In genomic region chr14:69153848-69154208, GRCh38 we compare ENCODE assay signal across 8 cellular contexts. TPM values are rescaled to one million over a fixed set of nuclear protein-coding genes. Genes with fewer than 3 reads are reported as not detected.
DNase-seq lines count a peak whose midpoint lies in the region; ATAC-seq and TF ChIP-seq lines count a peak whose summit lies in the region.

No MANE protein-coding gene starts in this region.

- H3K9me3 ChIP-seq in Peyer's patch (no peaks in the 10 kb centered on the region), mesodermal cell (ENCODE audit: control insufficient read depth, low read length) (no peaks in the 10 kb centered on the region)

- H3K27ac Mint-ChIP-seq in effector memory CD8-positive, alpha-beta T cell: peak overlapping the region; percentile 64 to 78

- DNase-seq in NCI-H748 (lab: John Stamatoyannopoulos, UW; ENCODE audit: unreplicated experiment): peak; percentile 44
- DNase-seq in NCI-H748 treated with DMSO at 0.1 percent for 48 hours (lab: John Stamatoyannopoulos, UW): no peak
- peak in 2 of 3 donors; percentile 38 to 52 for DNase-seq in Peyer's patch
- peak in 1 of 3 experiments; percentile 5 for DNase-seq in effector memory CD8-positive, alpha-beta T cell
- DNase-seq in A172 (ENCODE audit: low spot score): no peak
- no peak for DNase-seq in iPS-NIHi7 (ENCODE audit: extremely low spot score)

- H3K27me3 ChIP-seq in Peyer's patch: no peaks in the 10 kb centered on the region

- ATAC-seq in effector memory CD8-positive, alpha-beta T cell (replicated peaks): no peak
- no peak for ATAC-seq in HG03108 (IDR thresholded peaks at IDR 0.05; ENCODE audit: unreplicated experiment)

- peaks cover 19 to 29% of the 10 kb centered on the region in 2 donors for H3K4me1 Mint-ChIP-seq in effector memory CD8-positive, alpha-beta T cell (ENCODE audit: low read depth in 2 of 2)

- TF ChIP-seq POLR2A in Peyer's patch (IDR thresholded peaks at IDR 0.05): no peak

- peak in 1 of 6 experiments; percentile 3 for TF ChIP-seq CTCF in Peyer's patch (IDR thresholded peaks at IDR 0.05)

- no peaks in the 10 kb centered on the region for H3K27me3 Mint-ChIP-seq in effector memory CD8-positive, alpha-beta T cell

- peaks cover 0 to 26% (median 0%) of the 10 kb centered on the region in 4 donors for H3K4me1 ChIP-seq in Peyer's patch
- H3K4me1 ChIP-seq in mesodermal cell (ENCODE audit: control insufficient read depth, insufficient read depth, low read length, poor library complexity, severe bottlenecking): peaks cover 9% of the 10 kb centered on the region

- H3K36me3 Mint-ChIP-seq in effector memory CD8-positive, alpha-beta T cell (ENCODE audit: insufficient read depth): peaks cover 18% of the 10 kb centered on the region

- H3K27ac ChIP-seq in Peyer's patch (peak overlapping the region; percentile 90 to 92 (median 92)), mesodermal cell (ENCODE audit: low read depth, low read length, severe bottlenecking) (peak overlapping the region; percentile 76)

- H3K4me3 ChIP-seq in Peyer's patch (peak overlapping the region; percentile 71 to 93 (median 85)), mesodermal cell (ENCODE audit: extremely low read depth, insufficient read depth, low read length, poor library complexity, severe bottlenecking) (peak overlapping the region; percentile 92)

- H3K36me3 ChIP-seq in Peyer's patch (peaks cover 0 to 8% (median 0%) of the 10 kb centered on the region in 3 donors), mesodermal cell (ENCODE audit: control insufficient read depth, insufficient read depth, low read length) (peaks cover 6% of the 10 kb centered on the region)

- 8% methylated on average over 9 to 12 of the region's 13 CpGs for WGBS in mesodermal cell (ENCODE audit: insufficient coverage in 2 of 2), 2 experiments

- H3K9me3 Mint-ChIP-seq in effector memory CD8-positive, alpha-beta T cell: no peaks in the 10 kb centered on the region

- H3K4me3 Mint-ChIP-seq in effector memory CD8-positive, alpha-beta T cell: peak overlapping the region; percentile 96

RNA-seq across cellular contexts. Expression of gene DCAF5, which starts 0.9 kb away (rescaled TPM):
- total RNA-seq in Peyer's patch: 10 to 100 TPM; 38.7 to 57.8 (median 48.9) TPM
- 36.2 TPM for polyA plus RNA-seq in mesodermal cell (2013, experiment 1 of 2)
- polyA plus RNA-seq in mesodermal cell (2013, experiment 2 of 2): 32.1 TPM
- 3.9 and 6.7 TPM in 2 replicates for total RNA-seq in A172 (2014; rRNA removed; shearing (Covaris generic))

RNA-seq across cellular contexts. Expression of gene EXD2, which starts 37.5 kb away (rescaled TPM):
- 10 to 100 TPM; 12.1 to 19.2 (median 15.2) TPM for total RNA-seq in Peyer's patch
- polyA plus RNA-seq in mesodermal cell (2013, experiment 1 of 2): 15.6 TPM
- 17.4 TPM for polyA plus RNA-seq in mesodermal cell (2013, experiment 2 of 2)
- 10.7 and 11.0 TPM in 2 replicates for total RNA-seq in A172 (2014; rRNA removed; shearing (Covaris generic))

Comparison
In these comparisons a context has a peak if more than half of its experiments do, and no peak if none do; other contexts are left out.
1. DNase-seq: peak in NCI-H748 (single experiment) and Peyer's patch (2 of 3); none in NCI-H748 treated with DMSO at 0.1 percent for 48 hours (single experiment), A172 (single experiment) and iPS-NIHi7 (single experiment).